11 cellular contexts compared by ENCODE assay signal in the genomic region with DNA sequence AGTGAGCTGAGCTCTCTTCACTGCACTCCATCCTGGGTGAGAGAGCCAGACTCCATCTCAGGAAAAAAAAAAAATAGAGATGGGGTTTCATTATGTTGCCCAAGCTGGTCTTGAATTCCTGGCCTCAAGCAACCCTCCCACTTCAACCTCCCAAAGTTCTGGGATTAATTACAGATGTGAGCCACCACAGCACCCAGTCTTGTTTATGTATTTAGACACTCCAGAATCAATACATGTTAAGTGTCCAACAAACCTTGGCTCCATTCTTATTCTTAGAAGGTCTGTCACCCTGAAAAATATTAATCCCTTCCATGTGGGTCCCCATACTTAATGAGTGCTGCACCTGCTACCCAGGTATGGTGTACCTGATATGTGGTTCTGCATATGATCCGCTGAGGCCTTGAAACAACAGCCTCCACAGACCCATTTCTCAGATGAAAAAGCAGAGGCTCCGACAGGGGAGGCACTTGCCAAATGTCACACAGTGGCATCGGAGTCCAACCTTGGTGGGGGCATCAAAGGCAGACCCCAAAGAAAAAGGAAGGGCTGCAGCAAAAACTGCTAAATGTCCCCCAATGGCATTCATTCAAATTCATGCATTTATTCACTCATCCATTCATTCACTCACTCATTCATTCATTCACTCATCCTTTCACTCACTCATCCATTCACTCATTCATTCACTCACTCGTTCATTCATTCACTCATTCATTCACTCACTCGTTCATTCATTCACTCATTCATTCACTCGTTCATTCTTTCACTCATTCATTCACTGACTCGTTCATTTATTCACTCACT. TPM values are rescaled to one million over a fixed set of nuclear protein-coding genes. Genes with fewer than 3 reads are reported as not detected.
A peak's percentile ranks its signal among the peaks of the same experiment; 100 is the strongest.
DNase-seq lines count a peak whose midpoint lies in the region; ATAC-seq and TF ChIP-seq lines count a peak whose summit lies in the region.
"Had no signal": no experiment of that assay in that cellular context is flagged by ENCODE, and none has a peak within 500 bp of the region (broad histone marks: within the 10 kb centered on the region; RNA-seq: fewer than 3 reads in every experiment).

No MANE protein-coding gene starts in this region.

- no peak overlapping the region for H2AFZ ChIP-seq in MM.1S (ENCODE audit: low read length)

- DNase-seq in activated CD4-positive, alpha-beta T cell treated with anti-CD3 and anti-CD28 coated beads for 36 hours, result no peak
- no peak for DNase-seq in activated CD4-positive, alpha-beta T cell treated with anti-CD3 and anti-CD28 coated beads, Interleukin-2, amount 50 U/mL, for 1 hour
- no peak for DNase-seq in MM.1S
- no peak for DNase-seq in endothelial cell (ENCODE audit: low spot score)
- DNase-seq in erythroblast (lab: John Stamatoyannopoulos, UW), result no peak
- DNase-seq in nucleus accumbens (lab: John Stamatoyannopoulos, UW), result no peak

- no peaks in the 10 kb centered on the region for H3K9me2 ChIP-seq in MM.1S (replicated peaks; ENCODE audit: insufficient read depth, low read length)

- intact Hi-C loops in activated CD4-positive, alpha-beta T cell treated with anti-CD3 and anti-CD28 coated beads for 36 hours (cut with DNase I, micrococcal nuclease), result loop anchor here (1.0 to 2.0 kb wide), 4 partner anchors 16 to 154 kb away; a partner anchor contains a TSS

- CTCF ChIA-PET in activated CD4-positive, alpha-beta T cell treated with anti-CD3 and anti-CD28 coated beads for 36 hours (lab: Charles Lee), result interaction anchor here (0.6 to 11.3 kb wide), 6 partner anchors 9 to 215 kb away, joined by 3 to 210 read pairs (median 7); a partner anchor contains a TSS

- H3K4me3 Mint-ChIP-seq in activated CD4-positive, alpha-beta T cell treated with anti-CD3 and anti-CD28 coated beads for 36 hours, result peak overlapping the region; percentile 55
- H3K4me3 Mint-ChIP-seq in endothelial cell (ENCODE audit: unreplicated experiment), result peak overlapping the region; percentile 6

- no peaks in the 10 kb centered on the region for H3K27me3 ChIP-seq in MM.1S (replicated peaks; ENCODE audit: insufficient read depth, low read length)
- H3K27me3 ChIP-seq in skeletal muscle tissue (ENCODE audit: control insufficient read depth in 3 of 3, insufficient read depth in 3 of 3, low read length in 3 of 3), result no peaks in the 10 kb centered on the region
- H3K27me3 ChIP-seq: heart left ventricle, ovary had no signal

- H3K27ac ChIP-seq in MM.1S (ENCODE audit: low read length) (no peak overlapping the region), skeletal muscle tissue (ENCODE audit: low read depth, low read length) (peak overlapping the region; percentile 60)
- H3K27ac ChIP-seq: C4-2B had no signal

- H3K27me3 Mint-ChIP-seq in activated CD4-positive, alpha-beta T cell treated with anti-CD3 and anti-CD28 coated beads for 36 hours, result no peaks in the 10 kb centered on the region
- peaks cover 1% of the 10 kb centered on the region for H3K27me3 Mint-ChIP-seq in endothelial cell (ENCODE audit: unreplicated experiment)

- TF ChIP-seq CTCF in MM.1S (IDR thresholded peaks at IDR 0.05; ENCODE audit: low read length) (no peak), endothelial cell (IDR thresholded peaks at IDR 0.05; ENCODE audit: unreplicated experiment) (no peak)

- no peak for ATAC-seq in activated CD4-positive, alpha-beta T cell treated with anti-CD3 and anti-CD28 coated beads for 36 hours
- ATAC-seq in GM18511 (IDR thresholded peaks at IDR 0.05; ENCODE audit: unreplicated experiment), result no peak

- no peak overlapping the region for H3K9ac ChIP-seq in MM.1S (ENCODE audit: low read length)
- H3K9ac ChIP-seq in skeletal muscle tissue (ENCODE audit: low read depth in 1 of 3, low read length in 3 of 3), result no peak overlapping the region

- peaks cover 2% of the 10 kb centered on the region; the same call in 1 of the 2 replicates for H3K79me2 ChIP-seq in MM.1S (ENCODE audit: low read length)

- peak overlapping the region; percentile 60; the same call in 1 of the 2 replicates for H3K4me2 ChIP-seq in MM.1S (ENCODE audit: low read depth, low read length)

- H3K4me3 ChIP-seq in MM.1S (ENCODE audit: low read length) (peak overlapping the region; percentile 45; the same call in 1 of the 2 replicates), skeletal muscle tissue (ENCODE audit: low read length in 3 of 3) (peak overlapping the region in 1 of 3 donors; percentile 41)
- H3K4me3 ChIP-seq: ovary had no signal

- H3K9me3 ChIP-seq in MM.1S (replicated peaks; ENCODE audit: insufficient read depth, low read length) (no peaks in the 10 kb centered on the region), skeletal muscle tissue (ENCODE audit: control insufficient read depth in 3 of 3, low read length in 3 of 3) (no peaks in the 10 kb centered on the region)
- H3K9me3 ChIP-seq: heart left ventricle, ovary had no signal

- H3K36me3 Mint-ChIP-seq in activated CD4-positive, alpha-beta T cell treated with anti-CD3 and anti-CD28 coated beads for 36 hours (ENCODE audit: low read depth), result peaks cover 22% of the 10 kb centered on the region
- peaks cover 3% of the 10 kb centered on the region for H3K36me3 Mint-ChIP-seq in endothelial cell (ENCODE audit: low read depth, unreplicated experiment)

- H3K27ac Mint-ChIP-seq in activated CD4-positive, alpha-beta T cell treated with anti-CD3 and anti-CD28 coated beads for 36 hours, result peak overlapping the region; percentile 77
- H3K27ac Mint-ChIP-seq in endothelial cell (ENCODE audit: unreplicated experiment), result no peak overlapping the region

- H3F3A ChIP-seq in MM.1S (ENCODE audit: insufficient read depth, low read length), result peaks cover 12% of the 10 kb centered on the region

- H3K4me1 ChIP-seq in MM.1S (ENCODE audit: low read length) (peaks cover 10% of the 10 kb centered on the region), skeletal muscle tissue (ENCODE audit: control insufficient read depth in 3 of 3, insufficient read depth in 3 of 3, low read length in 3 of 3) (peaks cover 18 to 30% (median 26%) of the 10 kb centered on the region in 3 donors)

- H3K9me3 Mint-ChIP-seq in activated CD4-positive, alpha-beta T cell treated with anti-CD3 and anti-CD28 coated beads for 36 hours (ENCODE audit: low read depth), result no peaks in the 10 kb centered on the region
- H3K9me3 Mint-ChIP-seq in endothelial cell (ENCODE audit: unreplicated experiment), result no peaks in the 10 kb centered on the region

- peaks cover 8% of the 10 kb centered on the region; the same call in 1 of the 2 replicates for H3K36me3 ChIP-seq in MM.1S (replicated peaks; ENCODE audit: insufficient read depth, low read length)
- H3K36me3 ChIP-seq in skeletal muscle tissue (ENCODE audit: control insufficient read depth in 3 of 3, insufficient read depth in 3 of 3, low read length in 3 of 3), result peaks cover 8 to 18% (median 8%) of the 10 kb centered on the region in 3 donors
- H3K36me3 ChIP-seq: ovary had no signal

- POLR2A ChIA-PET in activated CD4-positive, alpha-beta T cell treated with anti-CD3 and anti-CD28 coated beads for 36 hours (lab: Charles Lee), result no interaction called here

- H3K4me1 Mint-ChIP-seq in activated CD4-positive, alpha-beta T cell treated with anti-CD3 and anti-CD28 coated beads for 36 hours, result peaks cover 27% of the 10 kb centered on the region
- H3K4me1 Mint-ChIP-seq in endothelial cell (ENCODE audit: unreplicated experiment), result peaks cover 5% of the 10 kb centered on the region

- TF ChIP-seq POLR2A in erythroblast (IDR thresholded peaks at IDR 0.05; ENCODE audit: low read length), result no peak

- no peaks in the 10 kb centered on the region for H4K20me1 ChIP-seq in MM.1S (ENCODE audit: insufficient read depth, low read length)

RNA-seq across cellular contexts. Expression of a gene that starts 16.7 kb away (rescaled TPM):
- total RNA-seq in activated CD4-positive, alpha-beta T cell treated with anti-CD3 and anti-CD28 coated beads for 36 hours, result 10 to 100 TPM; 23.4 to 24.1 TPM
- 3.5 TPM for total RNA-seq in endothelial cell (ENCODE audit: unreplicated experiment)
- total RNA-seq in skeletal muscle tissue, result 1.6 TPM

RNA-seq across cellular contexts. Expression of a gene that starts 23.3 kb away (rescaled TPM):
- total RNA-seq in activated CD4-positive, alpha-beta T cell treated with anti-CD3 and anti-CD28 coated beads for 36 hours, result 10 to 100 TPM in 1 of 2 experiments, 1 to 10 TPM in 1; 9.2 to 10.6 TPM
- 12.0 TPM for total RNA-seq in endothelial cell (ENCODE audit: unreplicated experiment)
- 28.7 TPM for total RNA-seq in skeletal muscle tissue

RNA-seq across cellular contexts. Expression of a gene that starts 52.6 kb away (rescaled TPM):
- total RNA-seq in activated CD4-positive, alpha-beta T cell treated with anti-CD3 and anti-CD28 coated beads for 36 hours, result 10 to 100 TPM; 26.9 to 27.5 TPM
- 73.1 TPM for total RNA-seq in endothelial cell (ENCODE audit: unreplicated experiment)
- total RNA-seq in skeletal muscle tissue, result 55.3 TPM
